In the genomic region with DNA sequence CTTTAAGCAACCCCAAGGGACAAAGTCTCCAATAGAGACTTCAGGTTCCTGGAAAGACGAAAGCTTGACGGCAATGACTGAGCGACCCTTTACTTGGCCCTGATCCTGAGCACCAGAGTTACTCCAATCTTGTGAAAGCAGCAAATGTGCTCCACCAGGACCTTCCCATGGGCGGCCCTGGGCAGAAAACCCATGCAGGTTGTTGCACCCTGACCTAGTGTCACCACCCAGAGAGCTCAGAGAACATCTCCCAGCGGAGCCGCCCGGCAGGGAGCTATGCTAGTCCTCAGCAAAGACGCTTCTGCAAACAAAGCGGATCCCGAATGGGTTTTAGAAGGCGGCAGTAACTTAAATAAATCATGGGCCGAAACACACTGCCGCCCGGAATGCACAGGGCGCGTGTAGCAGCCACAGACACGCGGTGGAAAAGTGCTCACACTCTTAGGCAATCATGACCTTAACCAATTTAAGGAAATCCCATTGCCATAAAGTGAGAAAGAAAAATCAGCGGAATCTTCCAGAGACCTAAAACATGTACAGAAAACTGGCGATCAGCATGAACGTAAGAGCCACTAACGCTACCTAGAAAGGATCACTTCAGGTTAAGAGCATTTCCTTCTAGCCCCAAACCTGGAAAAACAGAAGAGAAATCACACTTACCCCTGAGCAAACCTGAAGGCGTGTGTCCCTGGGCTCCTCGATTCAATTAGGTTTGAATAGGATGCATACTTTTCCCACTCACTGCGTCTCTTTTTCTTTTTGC, we compare ENCODE assay signal across 12 cellular contexts. TPM values are rescaled to one million over a fixed set of nuclear protein-coding genes. Genes with fewer than 3 reads are reported as not detected.
A peak's percentile ranks its signal among the peaks of the same experiment; 100 is the strongest.
DNase-seq lines count a peak whose midpoint lies in the region; ATAC-seq and TF ChIP-seq lines count a peak whose summit lies in the region.
"Had no signal": no experiment of that assay in that cellular context is flagged by ENCODE, and none has a peak within 500 bp of the region (broad histone marks: within the 10 kb centered on the region; RNA-seq: fewer than 3 reads in every experiment).

No MANE protein-coding gene starts in this region.

- ATAC-seq in right cardiac atrium (peak in 1 of 2 donors; percentile 8), GM19351 (IDR thresholded peaks at IDR 0.05; ENCODE audit: unreplicated experiment) (no peak), HG02840 (IDR thresholded peaks at IDR 0.05; ENCODE audit: low FRiP score, unreplicated experiment) (no peak), GM21619 (IDR thresholded peaks at IDR 0.05; ENCODE audit: unreplicated experiment) (no peak)

- H3K36me3 ChIP-seq in left ventricle myocardium inferior (no peaks in the 10 kb centered on the region), rectal smooth muscle tissue (ENCODE audit: control insufficient read depth, insufficient read depth, low read length) (no peaks in the 10 kb centered on the region)

- peaks cover 15% of the 10 kb centered on the region for H3K4me1 ChIP-seq in left ventricle myocardium inferior
- no peaks in the 10 kb centered on the region for H3K4me1 ChIP-seq in right cardiac atrium (ENCODE audit: control insufficient read depth, insufficient read depth, low read length)
- H3K4me1 ChIP-seq in rectal smooth muscle tissue (ENCODE audit: control insufficient read depth, insufficient read depth, low read length), result peaks cover 10% of the 10 kb centered on the region

- H3K27me3 ChIP-seq in left ventricle myocardium inferior (ENCODE audit: low read depth) (peaks cover 43% of the 10 kb centered on the region), right cardiac atrium (ENCODE audit: control insufficient read depth, insufficient read depth) (no peaks in the 10 kb centered on the region), rectal smooth muscle tissue (ENCODE audit: control insufficient read depth, insufficient read depth, low read length) (no peaks in the 10 kb centered on the region)

- no peaks in the 10 kb centered on the region for H3K9me3 ChIP-seq in left ventricle myocardium inferior (replicated peaks)
- H3K9me3 ChIP-seq in right cardiac atrium (ENCODE audit: control insufficient read depth, low read length), result no peaks in the 10 kb centered on the region

- whole genome bisulfite sequencing in right cardiac atrium, result 60% methylated on average over 25 of the region's 25 CpGs

- no peak for TF ChIP-seq CTCF in left ventricle myocardium inferior (IDR thresholded peaks at IDR 0.05; ENCODE audit: borderline replicate concordance)

- H3K9ac ChIP-seq in rectal smooth muscle tissue (ENCODE audit: low read length), result peak overlapping the region; percentile 33

- no peak for DNase-seq in left ventricle myocardium inferior
- DNase-seq in cardiac septum (ENCODE audit: low spot score), result no peak
- peak in 2 of 3 donors; percentile 68 to 70 for DNase-seq in right cardiac atrium
- DNase-seq in NCI-H748 treated with DMSO at 0.1 percent for 48 hours (lab: John Stamatoyannopoulos, UW), result no peak
- DNase-seq: NCI-H187 treated with DMSO at 0.1 percent for 48 hours had no signal

- intact Hi-C loops in left ventricle myocardium inferior (cut with micrococcal nuclease), result no loop called here
- intact Hi-C loops in cardiac septum (cut with DNase I), result loop anchor here (5.0 kb wide), 2 partner anchors 246 to 286 kb away; no protein-coding TSS in a partner anchor
- intact Hi-C loops in right cardiac atrium (cut with DNase I), result loop anchor here in 3 of 4 donors (5.0 to 10.0 kb wide), 3 partner anchors 241 to 259 kb away; no protein-coding TSS in a partner anchor

- H3K4me3 ChIP-seq in left ventricle myocardium inferior (peak overlapping the region; percentile 62), right cardiac atrium (ENCODE audit: low read length) (peak overlapping the region; percentile 56), rectal smooth muscle tissue (ENCODE audit: low read length) (peak overlapping the region; percentile 56)

- H3K27ac ChIP-seq in left ventricle myocardium inferior (replicated peaks) (peak overlapping the region; percentile 82), right cardiac atrium (ENCODE audit: low read length) (peak overlapping the region; percentile 90), rectal smooth muscle tissue (ENCODE audit: low read depth, low read length) (peak overlapping the region; percentile 94)

RNA-seq across cellular contexts. Expression of gene COL6A3, which starts 0.5 kb away (rescaled TPM):
- total RNA-seq in left ventricle myocardium inferior (57.1 TPM), cardiac septum (89.5 TPM), right cardiac atrium (100 to 1,000 TPM in 3 of 4 donors, 10 to 100 TPM in 1; 54.4 to 191 (median 139) TPM)
- 33.2 TPM for polyA plus RNA-seq in right cardiac atrium
- total RNA-seq: endothelial cell of umbilical vein, OCI-LY7 had no signal
- polyA plus RNA-seq: keratinocyte had no signal

Comparison
In these comparisons a context has a peak if more than half of its experiments do, and no peak if none do; other contexts are left out.
1. DNase-seq: peak in right cardiac atrium (2 of 3); none in left ventricle myocardium inferior (single experiment), cardiac septum (single experiment) and NCI-H748 treated with DMSO at 0.1 percent for 48 hours (single experiment).
2. Peak in every context shown above with its lines, with median percentiles within 50 percentile points of each other: H3K27ac ChIP-seq and H3K4me3 ChIP-seq.